In the genomic region with DNA sequence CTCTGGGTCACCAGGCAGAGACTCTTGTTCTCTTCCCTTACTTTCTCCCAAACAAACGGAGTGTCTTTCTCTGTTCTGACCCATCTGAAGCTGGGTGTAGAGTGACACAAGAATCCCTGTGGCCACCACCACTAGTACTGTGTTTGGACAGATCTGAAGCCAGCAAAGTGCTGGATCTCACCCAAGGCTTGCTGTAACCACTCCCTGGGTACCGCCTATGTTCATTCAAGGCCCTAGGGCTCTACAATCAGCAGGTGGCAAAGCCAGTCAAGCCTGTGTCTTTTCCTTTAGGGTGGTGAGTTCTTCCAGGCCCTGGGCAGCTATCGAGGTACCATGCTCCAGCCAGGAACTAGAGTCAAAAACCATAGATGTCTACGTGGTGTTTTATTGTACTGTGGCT, we compare ENCODE assay signal across 23 cellular contexts.
DNase-seq lines count a peak whose midpoint lies in the region; FAIRE-seq and TF ChIP-seq lines count a peak whose summit lies in the region.
"Had no signal": no experiment of that assay in that cellular context is flagged by ENCODE, and none has a peak within 500 bp of the region (broad histone marks: within the 10 kb centered on the region; RNA-seq: fewer than 3 reads in every experiment).

No MANE protein-coding gene starts in this region.

- H3K27ac ChIP-seq in small intestine (ENCODE audit: low read depth in 1 of 2, low read length in 1 of 2), result no peak overlapping the region
- H3K27ac ChIP-seq: HL-60 had no signal

- TF ChIP-seq CTCF in epithelial cell of esophagus (IDR thresholded peaks at IDR 0.05; ENCODE audit: insufficient read depth, low read depth, low read length, missing control alignments), result no peak

- DNase-seq in NCI-H2029 (lab: John Stamatoyannopoulos, UW), result peak; percentile 19
- DNase-seq in epithelial cell of esophagus (ENCODE audit: low read depth), result peak; percentile 53
- DNase-seq in mucosa of gallbladder (ENCODE audit: low spot score), result peak; percentile 30
- DNase-seq in small intestine, result peak; percentile 18
- DNase-seq in stimulated activated CD4-positive, alpha-beta T cell treated with anti-CD3 and anti-CD28 coated beads, Interleukin-1b, Interleukin-23, amount 100 ng/mL, for 48 hours, result no peak
- no peak for DNase-seq in cerebellum (ENCODE audit: low spot score)
- DNase-seq in ecto neural progenitor cell (ENCODE audit: low spot score), result no peak
- DNase-seq: ACHN; BE2C; C1 segment of cervical spinal cord; CD4-positive, CD25-positive, alpha-beta regulatory T cell; CD8-positive, alpha-beta memory T cell; COR-L47; DMS 273 treated with DMSO at 0.1 percent for 48 hours; DMS53; DND-41; EL; HFFc6 had no signal

- no peaks in the 10 kb centered on the region for H3K27me3 ChIP-seq in small intestine (ENCODE audit: control insufficient read depth in 2 of 2, insufficient read depth in 2 of 2, low read length in 2 of 2)
- H3K27me3 ChIP-seq: BE2C had no signal

- no peaks in the 10 kb centered on the region for H3K36me3 ChIP-seq in small intestine (ENCODE audit: control insufficient read depth in 2 of 2, insufficient read depth in 2 of 2, low read length in 2 of 2)
- H3K36me3 ChIP-seq: BE2C had no signal

- H3K9me3 ChIP-seq in small intestine (ENCODE audit: control insufficient read depth, low read depth), result no peaks in the 10 kb centered on the region
- H3K9me3 ChIP-seq: BE2C had no signal

- no peak for FAIRE-seq in small intestine (lab: Jason Lieb, UNC)
- FAIRE-seq: A204.1, GM12878, GM19239, H1 had no signal

- 57 to 85% (median 72%) methylated on average over 4 of the region's 4 CpGs for WGBS in small intestine, 3 donors

- H3K4me3 ChIP-seq in epithelial cell of esophagus (ENCODE audit: low read length), result no peak overlapping the region
- H3K4me3 ChIP-seq in small intestine (ENCODE audit: low read depth in 1 of 2, low read length in 2 of 2), result no peak overlapping the region
- H3K4me3 ChIP-seq: GM12878 had no signal

- H3K4me1 ChIP-seq in small intestine (ENCODE audit: control insufficient read depth in 2 of 2, insufficient read depth in 1 of 2, low read depth in 1 of 2, low read length in 1 of 2), result no peaks in the 10 kb centered on the region
- H3K4me1 ChIP-seq: BE2C had no signal

Comparison
In these comparisons a context has a peak if more than half of its experiments do, and no peak if none do; other contexts are left out.
1. DNase-seq: peak in NCI-H2029 (single experiment), epithelial cell of esophagus (single experiment), mucosa of gallbladder (single experiment) and small intestine (single experiment); none in stimulated activated CD4-positive, alpha-beta T cell treated with anti-CD3 and anti-CD28 coated beads, Interleukin-1b, Interleukin-23, amount 100 ng/mL, for 48 hours (single experiment), cerebellum (single experiment) and ecto neural progenitor cell (single experiment).